ENCODE assay signal across 8 cellular contexts in genomic region chr1:8817413-8818324, GRCh38. TPM values are rescaled to one million over a fixed set of nuclear protein-coding genes. Genes with fewer than 3 reads are reported as not detected.
DNase-seq lines count a peak whose midpoint lies in the region; ATAC-seq and TF ChIP-seq lines count a peak whose summit lies in the region.

Gene RERE (minus strand): TSS chr1:8817640.

- DNase-seq in DND-41 (peak; percentile 95), RPMI7951 (ENCODE audit: low read depth) (peak; percentile 92), activated T-helper 1 cell treated with Interleukin-2 at 50 U/mL for 16 hours (ENCODE audit: low read depth) (peak; percentile 97), fibroblast of gingiva (ENCODE audit: low read depth) (peak; percentile 95)
- DNase-seq in naive thymus-derived CD8-positive, alpha-beta T cell = peak; percentile 93 to 99 (median 97)
- peak; percentile 96 for DNase-seq in stimulated activated naive B cell treated with anti-CD40 and anti-IgM and Interleukin-4, amounts not matched to agents 10 μg/mL and 1 μg/mL and 100 μg/mL, for 72 hours

- H3K36me3 Mint-ChIP-seq in naive thymus-derived CD8-positive, alpha-beta T cell = no peaks in the 10 kb centered on the region
- peaks cover 5 to 7% of the 10 kb centered on the region in 2 donors for H3K36me3 Mint-ChIP-seq in stimulated activated naive B cell treated with anti-CD40 and anti-IgM and Interleukin-4, amounts not matched to agents 10 μg/mL and 1 μg/mL and 100 μg/mL, for 72 hours

- no peaks in the 10 kb centered on the region for H3K27me3 ChIP-seq in DND-41 (ENCODE audit: insufficient read depth, low read length, poor library complexity)
- H3K27me3 ChIP-seq in KMS-11 (ENCODE audit: insufficient read depth, low read depth) = peaks cover 5% of the 10 kb centered on the region; the same call in 1 of the 2 replicates

- H3K27ac Mint-ChIP-seq in naive thymus-derived CD8-positive, alpha-beta T cell = peak within 1 kb of the TSS; percentile 90 to 98 (median 95)
- H3K27ac Mint-ChIP-seq in stimulated activated naive B cell treated with anti-CD40 and anti-IgM and Interleukin-4, amounts not matched to agents 10 μg/mL and 1 μg/mL and 100 μg/mL, for 72 hours = peak within 1 kb of the TSS; percentile 99

- H3K36me3 ChIP-seq in DND-41 (ENCODE audit: insufficient read depth, low read length) (no peaks in the 10 kb centered on the region; the same call in 1 of the 2 replicates), KMS-11 (ENCODE audit: insufficient read depth) (no peaks in the 10 kb centered on the region)

- no peaks in the 10 kb centered on the region for H3K9me3 Mint-ChIP-seq in naive thymus-derived CD8-positive, alpha-beta T cell
- H3K9me3 Mint-ChIP-seq in stimulated activated naive B cell treated with anti-CD40 and anti-IgM and Interleukin-4, amounts not matched to agents 10 μg/mL and 1 μg/mL and 100 μg/mL, for 72 hours = no peaks in the 10 kb centered on the region

- H3K27me3 Mint-ChIP-seq in naive thymus-derived CD8-positive, alpha-beta T cell = peaks cover 0 to 3% (median 0%) of the 10 kb centered on the region in 5 donors
- no peaks in the 10 kb centered on the region for H3K27me3 Mint-ChIP-seq in stimulated activated naive B cell treated with anti-CD40 and anti-IgM and Interleukin-4, amounts not matched to agents 10 μg/mL and 1 μg/mL and 100 μg/mL, for 72 hours

- H4K20me1 ChIP-seq in DND-41 (ENCODE audit: insufficient read depth, low read length) = peaks cover 17% of the 10 kb centered on the region; the same call in 1 of the 2 replicates
- no peaks in the 10 kb centered on the region; the same call in 1 of the 2 replicates for H4K20me1 ChIP-seq in KMS-11 (ENCODE audit: insufficient read depth)

- POLR2A ChIA-PET in naive thymus-derived CD8-positive, alpha-beta T cell (lab: Charles Lee) = interaction anchor here (0.6 to 1.2 kb wide), 20 partner anchors 9 to 1795 kb away, joined by 3 to 10 read pairs (median 3); partner anchors contain the start of gene ENO1

- H3K9me3 ChIP-seq in DND-41 (ENCODE audit: insufficient read depth, low read length, severe bottlenecking) = no peaks in the 10 kb centered on the region

- H3K79me2 ChIP-seq in DND-41 (ENCODE audit: insufficient read depth, low read length) (peaks cover 47% of the 10 kb centered on the region), KMS-11 (ENCODE audit: insufficient read depth, low read depth) (no peaks in the 10 kb centered on the region)

- TF ChIP-seq CTCF in DND-41 (IDR thresholded peaks at IDR 0.05; ENCODE audit: borderline replicate concordance, extremely low read depth, low read length, poor library complexity, severe bottlenecking) = peak; percentile 32
- no peak for TF ChIP-seq CTCF in KMS-11 (conservative IDR thresholded peaks at IDR 0.05; ENCODE audit: low read depth, low read length)

- ATAC-seq in DND-41 (ENCODE audit: insufficient read depth, low read depth) (peak; percentile 95), GM21786 (IDR thresholded peaks at IDR 0.05; ENCODE audit: unreplicated experiment) (peak; percentile 92)
- ATAC-seq in naive thymus-derived CD8-positive, alpha-beta T cell = peak; percentile 93 to 95
- ATAC-seq in stimulated activated naive B cell treated with anti-CD40 and anti-IgM and Interleukin-4, amounts not matched to agents 10 μg/mL and 1 μg/mL and 100 μg/mL, for 72 hours (replicated peaks) = peak; percentile 96 to 97

- peaks cover 28 to 43% (median 41%) of the 10 kb centered on the region in 4 donors for H3K4me1 Mint-ChIP-seq in naive thymus-derived CD8-positive, alpha-beta T cell
- peaks cover 25 to 46% of the 10 kb centered on the region in 2 donors for H3K4me1 Mint-ChIP-seq in stimulated activated naive B cell treated with anti-CD40 and anti-IgM and Interleukin-4, amounts not matched to agents 10 μg/mL and 1 μg/mL and 100 μg/mL, for 72 hours

- peak within 1 kb of the TSS; percentile 94 for H3K9ac ChIP-seq in DND-41 (ENCODE audit: low read depth, low read length)
- H3K9ac ChIP-seq in KMS-11 = peak within 1 kb of the TSS; percentile 70

- H2AFZ ChIP-seq in DND-41 (ENCODE audit: low read depth, low read length) = peak within 1 kb of the TSS; percentile 90
- peak within 1 kb of the TSS; percentile 94 for H2AFZ ChIP-seq in KMS-11 (ENCODE audit: low read depth)

- peaks cover 37% of the 10 kb centered on the region for H3K4me1 ChIP-seq in DND-41 (ENCODE audit: insufficient read depth, low read length)
- peaks cover 29% of the 10 kb centered on the region for H3K4me1 ChIP-seq in KMS-11 (ENCODE audit: low read depth, poor library complexity, severe bottlenecking)

- H3K4me3 Mint-ChIP-seq in naive thymus-derived CD8-positive, alpha-beta T cell = peak within 1 kb of the TSS; percentile 90 to 98 (median 94)
- peak within 1 kb of the TSS; percentile 95 to 98 for H3K4me3 Mint-ChIP-seq in stimulated activated naive B cell treated with anti-CD40 and anti-IgM and Interleukin-4, amounts not matched to agents 10 μg/mL and 1 μg/mL and 100 μg/mL, for 72 hours

- H3K4me3 ChIP-seq in DND-41 (ENCODE audit: low read depth in 1 of 2, low read length in 2 of 2) (peak within 1 kb of the TSS; percentile 89 to 91), KMS-11 (IDR thresholded peaks at IDR 0.05; ENCODE audit: insufficient read depth, low read depth, low read length) (peak within 1 kb of the TSS; percentile 62)

- peak within 1 kb of the TSS; percentile 90 for H3K4me2 ChIP-seq in DND-41 (ENCODE audit: insufficient read depth, low read length)
- peak within 1 kb of the TSS; percentile 82 for H3K4me2 ChIP-seq in KMS-11

- peak within 1 kb of the TSS; percentile 81 for H3K27ac ChIP-seq in DND-41 (ENCODE audit: low read length)
- peak within 1 kb of the TSS; percentile 48 for H3K27ac ChIP-seq in KMS-11

RNA-seq across cellular contexts. Expression of gene RERE, which starts in this region (rescaled TPM):
- total RNA-seq in RPMI7951 (2014; rRNA removed; shearing (Covaris generic)) = 7.4 and 10.3 TPM in 2 replicates
- 10 to 100 TPM; 79.6 to 84.2 TPM for total RNA-seq in naive thymus-derived CD8-positive, alpha-beta T cell
- 1 to 10 TPM; 4.1 to 8.8 (median 4.9) TPM for polyA plus RNA-seq in naive thymus-derived CD8-positive, alpha-beta T cell

Comparison
In these comparisons a context has a peak if more than half of its experiments do, and no peak if none do; other contexts are left out.
1. Peak in every context shown above with its lines: DNase-seq, ATAC-seq, H3K4me3 ChIP-seq and H3K27ac ChIP-seq.